ENCODE assay signal across 23 cellular contexts in genomic region chr7:156374335-156374734, GRCh38.
DNase-seq lines count a peak whose midpoint lies in the region; ATAC-seq, FAIRE-seq and TF ChIP-seq lines count a peak whose summit lies in the region.
"Had no signal": no experiment of that assay in that cellular context is flagged by ENCODE, and none has a peak within 500 bp of the region (broad histone marks: within the 10 kb centered on the region; RNA-seq: fewer than 3 reads in every experiment).

No MANE protein-coding gene starts in this region.

- peaks cover 1 to 23% (median 12%) of the 10 kb centered on the region in 3 experiments; a peak in 4 of 7 replicates for H3K36me3 Mint-ChIP-seq in H9 (ENCODE audit: insufficient read depth in 1 of 3, low read depth in 3 of 3)
- H3K36me3 Mint-ChIP-seq: CD4-positive, CD25-positive, alpha-beta regulatory T cell had no signal

- no peak overlapping the region for H2BK20ac ChIP-seq in H9 (ENCODE audit: low read depth, low read length, poor library complexity, severe bottlenecking)

- H3K36me3 ChIP-seq in BLaER1 (0 out of 2 replicates have a peak, but pooled peaks cover 4% of the 10 kb centered on the region), MM.1S (replicated peaks; ENCODE audit: insufficient read depth, low read length) (no peaks in the 10 kb centered on the region), psoas muscle (ENCODE audit: insufficient read depth in 1 of 2, low read depth in 1 of 2) (no peaks in the 10 kb centered on the region)
- H3K36me3 ChIP-seq: HAP-1 had no signal

- no peaks in the 10 kb centered on the region; the same call in 1 of the 2 replicates for H3K27me3 Mint-ChIP-seq in H9 (ENCODE audit: low read depth)
- H3K27me3 Mint-ChIP-seq: CD4-positive, CD25-positive, alpha-beta regulatory T cell had no signal

- H3K23ac ChIP-seq in H9 (ENCODE audit: insufficient read length, low read depth, low read length), result no peak overlapping the region

- TF ChIP-seq POLR2A in GM12892 (IDR thresholded peaks at IDR 0.05; ENCODE audit: low read depth, low read length), result no peak

- H3K9me2 ChIP-seq in MM.1S (replicated peaks; ENCODE audit: insufficient read depth, low read length), result no peaks in the 10 kb centered on the region

- peaks cover 26 to 27% of the 10 kb centered on the region in 2 experiments for H3K9me3 Mint-ChIP-seq in H9

- TF ChIP-seq CTCF in H9 (conservative IDR thresholded peaks at IDR 0.05), result no peak
- no peak for TF ChIP-seq CTCF in MM.1S (IDR thresholded peaks at IDR 0.05; ENCODE audit: low read length)
- no peak for TF ChIP-seq CTCF in psoas muscle (IDR thresholded peaks at IDR 0.05)

- H4K20me1 ChIP-seq in BLaER1 (no peaks in the 10 kb centered on the region), H9 (ENCODE audit: control insufficient read depth, insufficient read depth, insufficient read length) (no peaks in the 10 kb centered on the region), MM.1S (ENCODE audit: insufficient read depth, low read length) (no peaks in the 10 kb centered on the region)

- H2AFZ ChIP-seq in H9 (ENCODE audit: low read length), result no peak overlapping the region
- H2AFZ ChIP-seq in MM.1S (ENCODE audit: low read length), result no peak overlapping the region

- no peak overlapping the region for H4K8ac ChIP-seq in H9 (replicated peaks; ENCODE audit: insufficient read length, low read depth, low read length)

- no peak overlapping the region for H3K14ac ChIP-seq in H9 (ENCODE audit: insufficient read depth, low read length)

- H3K27me3 ChIP-seq in BLaER1, result no peaks in the 10 kb centered on the region
- H3K27me3 ChIP-seq in H9 (ENCODE audit: insufficient read depth, low read length), result no peaks in the 10 kb centered on the region
- no peaks in the 10 kb centered on the region for H3K27me3 ChIP-seq in MM.1S (replicated peaks; ENCODE audit: insufficient read depth, low read length)
- H3K27me3 ChIP-seq in psoas muscle (ENCODE audit: insufficient read depth in 3 of 3, low read length in 2 of 3), result no peaks in the 10 kb centered on the region

- H3T11ph ChIP-seq in H9 (ENCODE audit: low read length), result no peak overlapping the region

- FAIRE-seq in GM12892 (lab: Jason Lieb, UNC), result peak; percentile 27
- FAIRE-seq: A549, D721Med, GM12878, H1, HepG2, HTR-8/SVneo had no signal

- DNase-seq in GM12892 (ENCODE audit: insufficient read length) (no peak), H9 (no peak), MM.1S (peak; percentile 42), HUDEP-2 (lab: John Stamatoyannopoulos, UW; ENCODE audit: unreplicated experiment in 76 of 76) (no peak), EL (no peak), germinal center (ENCODE audit: low spot score) (no peak), psoas muscle (no peak)
- DNase-seq: C1 segment of cervical spinal cord; Caco-2; CD4-positive, CD25-positive, alpha-beta regulatory T cell; GDM1; Karpas-422; KBM-7 had no signal

- H2BK15ac ChIP-seq in H9 (ENCODE audit: low read depth, low read length), result no peak overlapping the region

- no peak overlapping the region for H2BK12ac ChIP-seq in H9 (ENCODE audit: insufficient read length, low read depth, low read length)

- peaks cover 35% of the 10 kb centered on the region for H3K4me1 ChIP-seq in BLaER1
- H3K4me1 ChIP-seq in H9 (ENCODE audit: insufficient read depth, low read length), result no peaks in the 10 kb centered on the region
- no peaks in the 10 kb centered on the region for H3K4me1 ChIP-seq in MM.1S (ENCODE audit: low read length)
- no peaks in the 10 kb centered on the region for H3K4me1 ChIP-seq in psoas muscle
- H3K4me1 ChIP-seq: A549 had no signal

- H3K4me3 ChIP-seq in BLaER1 (no peak overlapping the region), MM.1S (ENCODE audit: low read length) (no peak overlapping the region), psoas muscle (no peak overlapping the region)
- H3K4me3 ChIP-seq: A549, GM12878, HAP-1 had no signal

- peaks cover 3 to 5% of the 10 kb centered on the region in 2 experiments; a peak in 3 of 4 replicates for H3K4me1 Mint-ChIP-seq in H9
- H3K4me1 Mint-ChIP-seq: CD4-positive, CD25-positive, alpha-beta regulatory T cell; IgD-negative memory B cell had no signal

- H3K79me2 ChIP-seq in H9 (ENCODE audit: insufficient read depth, low read length), result no peaks in the 10 kb centered on the region
- H3K79me2 ChIP-seq in MM.1S (ENCODE audit: low read length), result no peaks in the 10 kb centered on the region

- ATAC-seq in psoas muscle, result no peak
- ATAC-seq: A549, GM12878, HepG2 had no signal

- H3K4me2 ChIP-seq in BLaER1 (peak overlapping the region; percentile 52), H9 (ENCODE audit: insufficient read depth, insufficient read length, low read length) (no peak overlapping the region), MM.1S (ENCODE audit: low read depth, low read length) (no peak overlapping the region)
- H3K4me2 ChIP-seq: A549 had no signal

- no peaks in the 10 kb centered on the region for H3K79me1 ChIP-seq in H9 (ENCODE audit: insufficient read depth, low read depth, low read length, poor library complexity, severe bottlenecking)

- peaks cover 28% of the 10 kb centered on the region for H3K9me3 ChIP-seq in BLaER1
- peaks cover 4% of the 10 kb centered on the region for H3K9me3 ChIP-seq in H9 (ENCODE audit: control insufficient read depth, low read depth, low read length)
- no peaks in the 10 kb centered on the region for H3K9me3 ChIP-seq in MM.1S (replicated peaks; ENCODE audit: insufficient read depth, low read length)
- H3K9me3 ChIP-seq in psoas muscle, result no peaks in the 10 kb centered on the region
- H3K9me3 ChIP-seq: HAP-1 had no signal

- intact Hi-C loops in psoas muscle (cut with DNase I), result no loop called here

- H3K23me2 ChIP-seq in H9 (ENCODE audit: insufficient read length, low read depth, low read length, poor library complexity, severe bottlenecking), result peaks cover 2% of the 10 kb centered on the region

- no peak overlapping the region for H3K4me3 Mint-ChIP-seq in H9
- H3K4me3 Mint-ChIP-seq: CD4-positive, CD25-positive, alpha-beta regulatory T cell; IgD-negative memory B cell had no signal

- no peak overlapping the region for H3K9ac ChIP-seq in BLaER1
- H3K9ac ChIP-seq in H9 (ENCODE audit: extremely low read depth, insufficient read length, low read length), result no peak overlapping the region
- H3K9ac ChIP-seq in MM.1S (ENCODE audit: low read length), result no peak overlapping the region

- WGBS in H9 (ENCODE audit: extremely low coverage, insufficient read length, low lambda C conversion rate), result no CpG with 5 or more reads among the region's 4 CpGs
- WGBS in psoas muscle, 3 donors, result 70 to 81% (median 71%) methylated on average over 4 of the region's 4 CpGs

- H3K56ac ChIP-seq in H9 (ENCODE audit: insufficient read length, low read depth, low read length), result no peak overlapping the region

- H2AK5ac ChIP-seq in H9 (ENCODE audit: insufficient read length, low read length), result no peak overlapping the region

- H4K91ac ChIP-seq in H9 (ENCODE audit: insufficient read length, low read depth, low read length), result no peak overlapping the region

- no peak overlapping the region for H2BK120ac ChIP-seq in H9 (ENCODE audit: low read depth, low read length, poor library complexity, severe bottlenecking)

- H3K27ac ChIP-seq in BLaER1, result no peak overlapping the region
- H3K27ac ChIP-seq in H9 (ENCODE audit: insufficient read length, low read depth, low read length), result no peak overlapping the region
- H3K27ac ChIP-seq in MM.1S (ENCODE audit: low read length), result no peak overlapping the region
- no peak overlapping the region for H3K27ac ChIP-seq in psoas muscle
- H3K27ac ChIP-seq: 22Rv1, A549 had no signal

- H3F3A ChIP-seq in MM.1S (ENCODE audit: insufficient read depth, low read length), result no peaks in the 10 kb centered on the region

- no peak overlapping the region for H2BK5ac ChIP-seq in H9 (ENCODE audit: insufficient read length, low read length)

- no peak overlapping the region for H3K27ac Mint-ChIP-seq in H9
- H3K27ac Mint-ChIP-seq: IgD-negative memory B cell had no signal

- H3K4ac ChIP-seq in H9 (ENCODE audit: low read depth, low read length), result no peak overlapping the region

- no peak overlapping the region for H4K5ac ChIP-seq in H9 (ENCODE audit: insufficient read length, low read depth, low read length)

- H3K18ac ChIP-seq in H9 (ENCODE audit: insufficient read length, low read depth, low read length), result peak overlapping the region; percentile 27
